Comparison of ENCODE assay signal across 1 cellular context in the genomic region with DNA sequence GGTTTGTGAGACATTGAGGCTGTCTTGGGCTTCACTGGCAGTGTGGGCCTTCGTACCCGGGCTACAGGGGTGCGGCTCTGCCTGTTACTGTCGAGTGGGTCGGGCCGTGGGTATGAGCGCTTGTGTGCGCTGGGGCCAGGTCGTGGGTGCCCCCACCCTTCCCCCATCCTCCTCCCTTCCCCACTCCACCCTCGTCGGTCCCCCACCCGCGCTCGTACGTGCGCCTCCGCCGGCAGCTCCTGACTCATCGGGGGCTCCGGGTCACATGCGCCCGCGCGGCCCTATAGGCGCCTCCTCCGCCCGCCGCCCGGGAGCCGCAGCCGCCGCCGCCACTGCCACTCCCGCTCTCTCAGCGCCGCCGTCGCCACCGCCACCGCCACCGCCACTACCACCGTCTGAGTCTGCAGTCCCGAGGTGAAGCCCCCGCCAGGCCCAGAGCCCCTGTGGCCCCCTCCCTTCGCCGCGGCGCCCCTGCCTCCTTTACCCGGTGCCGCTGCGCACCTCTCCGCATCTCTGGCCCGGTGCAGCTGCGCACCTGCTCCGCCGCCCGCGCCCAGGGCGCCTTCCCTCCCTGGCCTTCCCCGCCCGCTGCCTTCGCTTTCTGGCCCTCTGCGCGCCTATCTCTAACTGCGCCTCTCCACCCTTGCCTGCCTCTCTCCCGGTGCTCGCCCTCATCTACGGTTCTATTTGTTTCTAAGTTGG.
TF ChIP-seq lines count a peak whose summit lies in the region.

ENO2 (plus strand) TSS at position 335 of the 702 bp plus-strand sequence. CDS start 1,253 bp downstream, outside the sequence.

TF ChIP-seq in HepG2, 621 proteins besides CTCF, POLR2A, EP300 and RAD21 (continued from another document and continues in another):
- TF ChIP-seq ZNF567 (CRISPR knock-in tag; IDR thresholded peaks at IDR 0.05; ENCODE audit: borderline replicate concordance) (0 out of 2 replicates have a peak, but pooled peaks have one; percentile 52), RBM22 (optimal IDR thresholded peaks at IDR 0.05; ENCODE audit: low read length) (no peak), TCF7L2 (IDR thresholded peaks at IDR 0.05; ENCODE audit: low read depth, low read length) (no peak), GZF1 (CRISPR knock-in tag; IDR thresholded peaks at IDR 0.05) (no peak), ZNF280B (CRISPR knock-in tag; IDR thresholded peaks at IDR 0.05; ENCODE audit: borderline replicate concordance) (no peak), HNRNPH1 (optimal IDR thresholded peaks at IDR 0.05; ENCODE audit: low read depth, low read length) (no peak), UBTF (CRISPR knock-in tag; IDR thresholded peaks at IDR 0.05) (peak; percentile 79), MTF1 (CRISPR knock-in tag; IDR thresholded peaks at IDR 0.05) (no peak), ZNF816 (CRISPR knock-in tag; IDR thresholded peaks at IDR 0.05; ENCODE audit: borderline replicate concordance) (0 out of 2 replicates have a peak, but pooled peaks have one; percentile 63), ZSCAN25 (CRISPR knock-in tag; IDR thresholded peaks at IDR 0.05) (peak; percentile 92), PRDM10 (CRISPR knock-in tag; IDR thresholded peaks at IDR 0.05; ENCODE audit: low read depth) (0 out of 2 replicates have a peak, but pooled peaks have one; percentile 11), PHF5A (CRISPR knock-in tag; IDR thresholded peaks at IDR 0.05; ENCODE audit: low read depth, unreplicated experiment) (no peak), ZNF160 (CRISPR knock-in tag; IDR thresholded peaks at IDR 0.05) (no peak), U2AF1 (optimal IDR thresholded peaks at IDR 0.05; ENCODE audit: low read depth, low read length) (no peak), MTA1 (CRISPR knock-in tag; IDR thresholded peaks at IDR 0.05; ENCODE audit: borderline replicate concordance) (peak; percentile 26; the same call in 1 of the 2 replicates), RBFOX2 (IDR thresholded peaks at IDR 0.05; ENCODE audit: low read depth, low read length) (peak; percentile 77), ZNF260 (CRISPR knock-in tag; IDR thresholded peaks at IDR 0.05; ENCODE audit: borderline replicate concordance, low read depth) (no peak), ZNF468 (CRISPR knock-in tag; IDR thresholded peaks at IDR 0.05) (0 out of 2 replicates have a peak, but pooled peaks have one; percentile 36), CREB3 (CRISPR knock-in tag; IDR thresholded peaks at IDR 0.05) (no peak), NFE2L2 (IDR thresholded peaks at IDR 0.05; ENCODE audit: low read length) (no peak), ZSCAN9 (CRISPR knock-in tag; IDR thresholded peaks at IDR 0.05; ENCODE audit: borderline replicate concordance) (0 out of 2 replicates have a peak, but pooled peaks have one; percentile 38), SNAPC2 (CRISPR knock-in tag; IDR thresholded peaks at IDR 0.05) (0 out of 2 replicates have a peak, but pooled peaks have one; percentile 6), KDM6A (CRISPR knock-in tag; IDR thresholded peaks at IDR 0.05; ENCODE audit: low read depth) (no peak), ATF5 (CRISPR knock-in tag; IDR thresholded peaks at IDR 0.05; ENCODE audit: low read depth) (no peak), ELF4 (CRISPR knock-in tag; IDR thresholded peaks at IDR 0.05; ENCODE audit: borderline replicate concordance) (no peak), RCOR2 (CRISPR knock-in tag; IDR thresholded peaks at IDR 0.05) (no peak), KLF12 (CRISPR knock-in tag; IDR thresholded peaks at IDR 0.05; ENCODE audit: borderline replicate concordance) (peak; percentile 12; the same call in 1 of the 2 replicates), CENPT (CRISPR knock-in tag; IDR thresholded peaks at IDR 0.05; ENCODE audit: low read depth) (0 out of 2 replicates have a peak, but pooled peaks have one; percentile 26), CREBL2 (CRISPR knock-in tag; IDR thresholded peaks at IDR 0.05; ENCODE audit: borderline replicate concordance) (no peak), ZNF234 (CRISPR knock-in tag; conservative IDR thresholded peaks at IDR 0.05) (no peak), RERE (CRISPR knock-in tag; IDR thresholded peaks at IDR 0.05; ENCODE audit: low read depth) (no peak), KAT7 (CRISPR knock-in tag; IDR thresholded peaks at IDR 0.05; ENCODE audit: borderline replicate concordance) (peak; percentile 69; the same call in 1 of the 2 replicates), ETV5 (CRISPR knock-in tag; IDR thresholded peaks at IDR 0.05; ENCODE audit: borderline replicate concordance) (no peak), XBP1 (CRISPR knock-in tag; IDR thresholded peaks at IDR 0.05) (no peak), MYNN (CRISPR knock-in tag; IDR thresholded peaks at IDR 0.05; ENCODE audit: low read depth) (no peak), ZNF788 (CRISPR knock-in tag; IDR thresholded peaks at IDR 0.05; ENCODE audit: borderline replicate concordance) (peak; percentile 63; the same call in 1 of the 2 replicates)
- TF ChIP-seq, protein P1, sequence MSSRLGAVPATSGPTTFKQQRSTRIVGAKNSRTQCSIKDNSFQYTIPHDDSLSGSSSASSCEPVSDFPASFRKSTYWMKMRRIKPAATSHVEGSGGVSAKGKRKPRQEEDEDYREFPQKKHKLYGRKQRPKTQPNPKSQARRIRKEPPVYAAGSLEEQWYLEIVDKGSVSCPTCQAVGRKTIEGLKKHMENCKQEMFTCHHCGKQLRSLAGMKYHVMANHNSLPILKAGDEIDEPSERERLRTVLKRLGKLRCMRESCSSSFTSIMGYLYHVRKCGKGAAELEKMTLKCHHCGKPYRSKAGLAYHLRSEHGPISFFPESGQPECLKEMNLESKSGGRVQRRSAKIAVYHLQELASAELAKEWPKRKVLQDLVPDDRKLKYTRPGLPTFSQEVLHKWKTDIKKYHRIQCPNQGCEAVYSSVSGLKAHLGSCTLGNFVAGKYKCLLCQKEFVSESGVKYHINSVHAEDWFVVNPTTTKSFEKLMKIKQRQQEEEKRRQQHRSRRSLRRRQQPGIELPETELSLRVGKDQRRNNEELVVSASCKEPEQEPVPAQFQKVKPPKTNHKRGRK (CRISPR knock-in tag; IDR thresholded peaks at IDR 0.05): no peak
- TF ChIP-seq, protein P2, sequence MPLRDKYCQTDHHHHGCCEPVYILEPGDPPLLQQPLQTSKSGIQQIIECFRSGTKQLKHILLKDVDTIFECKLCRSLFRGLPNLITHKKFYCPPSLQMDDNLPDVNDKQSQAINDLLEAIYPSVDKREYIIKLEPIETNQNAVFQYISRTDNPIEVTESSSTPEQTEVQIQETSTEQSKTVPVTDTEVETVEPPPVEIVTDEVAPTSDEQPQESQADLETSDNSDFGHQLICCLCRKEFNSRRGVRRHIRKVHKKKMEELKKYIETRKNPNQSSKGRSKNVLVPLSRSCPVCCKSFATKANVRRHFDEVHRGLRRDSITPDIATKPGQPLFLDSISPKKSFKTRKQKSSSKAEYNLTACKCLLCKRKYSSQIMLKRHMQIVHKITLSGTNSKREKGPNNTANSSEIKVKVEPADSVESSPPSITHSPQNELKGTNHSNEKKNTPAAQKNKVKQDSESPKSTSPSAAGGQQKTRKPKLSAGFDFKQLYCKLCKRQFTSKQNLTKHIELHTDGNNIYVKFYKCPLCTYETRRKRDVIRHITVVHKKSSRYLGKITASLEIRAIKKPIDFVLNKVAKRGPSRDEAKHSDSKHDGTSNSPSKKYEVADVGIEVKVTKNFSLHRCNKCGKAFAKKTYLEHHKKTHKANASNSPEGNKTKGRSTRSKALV (CRISPR knock-in tag; IDR thresholded peaks at IDR 0.05): 0 out of 2 replicates have a peak, but pooled peaks have one; percentile 49
